Comparison of ENCODE assay signal across 16 cellular contexts in the genomic region with DNA sequence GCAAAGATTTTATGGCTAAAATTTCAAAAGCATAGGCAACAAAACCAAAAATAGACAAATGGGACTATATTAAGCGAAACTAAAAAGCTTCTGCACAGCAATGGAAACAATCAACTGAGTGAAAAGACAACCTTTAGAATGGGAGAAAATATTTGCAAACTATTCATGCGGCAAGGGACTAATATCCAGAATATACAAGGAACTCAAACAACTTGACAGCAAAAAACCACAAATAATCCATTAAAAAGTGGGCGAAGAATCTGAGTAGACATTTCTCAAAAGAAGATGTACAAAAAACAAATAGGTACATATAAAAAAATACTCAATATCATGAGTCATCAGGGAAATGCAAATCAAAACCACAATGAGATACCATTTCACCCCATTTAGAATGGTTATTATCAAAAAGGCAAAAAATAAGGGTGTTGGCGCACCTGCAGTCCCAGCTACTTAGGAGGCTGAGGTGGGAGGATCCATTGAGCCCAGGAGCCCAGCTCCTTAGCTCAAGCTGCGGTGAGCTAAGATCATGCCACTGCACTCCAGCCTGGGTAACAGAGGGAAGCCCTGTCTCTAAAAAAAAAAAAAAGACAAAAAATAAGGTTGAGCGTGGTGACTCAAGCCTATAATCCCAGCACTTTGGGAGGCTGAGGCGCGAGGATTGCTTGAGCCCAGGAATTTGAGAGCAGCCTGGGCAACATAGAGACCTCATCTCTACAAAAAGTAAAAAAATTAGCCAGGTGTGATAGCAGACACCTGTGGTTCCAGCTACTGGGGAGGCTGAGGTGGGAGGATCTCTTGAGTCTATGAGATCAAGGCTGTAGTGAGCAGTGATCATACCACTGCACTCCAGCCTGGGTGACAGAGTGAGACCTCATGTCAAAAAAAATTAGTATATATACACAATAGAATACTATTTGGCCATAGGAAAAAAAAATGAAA. TPM values are rescaled to one million over a fixed set of nuclear protein-coding genes. Genes with fewer than 3 reads are reported as not detected.
A peak's percentile ranks its signal among the peaks of the same experiment; 100 is the strongest.
DNase-seq lines count a peak whose midpoint lies in the region; ATAC-seq, FAIRE-seq and TF ChIP-seq lines count a peak whose summit lies in the region.
"Had no signal": no experiment of that assay in that cellular context is flagged by ENCODE, and none has a peak within 500 bp of the region (broad histone marks: within the 10 kb centered on the region; RNA-seq: fewer than 3 reads in every experiment).

No MANE protein-coding gene starts in this region.

- no TSS peak for BruUV-seq in endothelial cell of umbilical vein (replicated peaks; lab: Mats Ljungman, UMichigan)

- peaks cover 23% of the 10 kb centered on the region for H3K4me1 ChIP-seq in endothelial cell of umbilical vein (ENCODE audit: control insufficient read depth, extremely low read depth, insufficient read depth, low read length)
- H3K4me1 ChIP-seq in small intestine (ENCODE audit: control insufficient read depth in 2 of 2, insufficient read depth in 1 of 2, low read depth in 1 of 2, low read length in 1 of 2): no peaks in the 10 kb centered on the region
- peaks cover 2% of the 10 kb centered on the region for H3K4me1 ChIP-seq in osteoblast (ENCODE audit: insufficient read depth, low read length)
- no peaks in the 10 kb centered on the region for H3K4me1 ChIP-seq in right cardiac atrium (ENCODE audit: control insufficient read depth, insufficient read depth, low read length)
- peaks cover 1 to 2% of the 10 kb centered on the region in 2 donors for H3K4me1 ChIP-seq in neuronal stem cell (ENCODE audit: control insufficient read depth in 2 of 2, insufficient read depth in 1 of 2, low read depth in 1 of 2, low read length in 2 of 2)

- H3K27me3 ChIP-seq in endothelial cell of umbilical vein (ENCODE audit: control insufficient read depth in 2 of 2, insufficient read depth in 2 of 2, low read length in 2 of 2): no peaks in the 10 kb centered on the region
- H3K27me3 ChIP-seq in small intestine (ENCODE audit: control insufficient read depth in 2 of 2, insufficient read depth in 2 of 2, low read length in 2 of 2): no peaks in the 10 kb centered on the region
- H3K27me3 ChIP-seq in osteoblast (ENCODE audit: insufficient read depth, low read length): no peaks in the 10 kb centered on the region
- no peaks in the 10 kb centered on the region for H3K27me3 ChIP-seq in right cardiac atrium (ENCODE audit: control insufficient read depth, insufficient read depth)
- no peaks in the 10 kb centered on the region for H3K27me3 ChIP-seq in neuronal stem cell (ENCODE audit: control insufficient read depth in 3 of 3, insufficient read depth in 3 of 3, low read depth in 1 of 3, low read length in 3 of 3)
- H3K27me3 ChIP-seq: neutrophil had no signal

- no peaks in the 10 kb centered on the region for H4K20me1 ChIP-seq in endothelial cell of umbilical vein (replicated peaks; ENCODE audit: control insufficient read depth, extremely low read depth, insufficient read depth, low read length)
- H4K20me1 ChIP-seq in osteoblast (ENCODE audit: insufficient read depth, low read length): no peaks in the 10 kb centered on the region

- no peak for TF ChIP-seq POLR2A in endothelial cell of umbilical vein (IDR thresholded peaks at IDR 0.05; ENCODE audit: low read depth, low read length)

- H2AK5ac ChIP-seq in neuronal stem cell (ENCODE audit: low read depth, low read length): no peak overlapping the region

- H3K4me1 Mint-ChIP-seq in T-helper 2 cell treated with Interferon-gamma antibody and Interleukin-4, amounts not matched to agents 5 μg/mL and 100 μg/mL, for 36 hours (ENCODE audit: low read depth): peaks cover 44% of the 10 kb centered on the region

- H3K23ac ChIP-seq in neuronal stem cell (ENCODE audit: low read depth, low read length, poor library complexity): no peak overlapping the region

- no peaks in the 10 kb centered on the region for H3K9me3 ChIP-seq in endothelial cell of umbilical vein (replicated peaks; ENCODE audit: control insufficient read depth, insufficient read depth, low read length)
- H3K9me3 ChIP-seq in small intestine (ENCODE audit: control insufficient read depth, low read depth): no peaks in the 10 kb centered on the region
- H3K9me3 ChIP-seq in osteoblast (ENCODE audit: low read depth, low read length): no peaks in the 10 kb centered on the region
- no peaks in the 10 kb centered on the region for H3K9me3 ChIP-seq in right cardiac atrium (ENCODE audit: control insufficient read depth, low read length)
- no peaks in the 10 kb centered on the region for H3K9me3 ChIP-seq in neuronal stem cell (replicated peaks in 1 of 2; ENCODE audit: control insufficient read depth in 2 of 2, insufficient read depth in 1 of 2, low read depth in 1 of 2, low read length in 2 of 2)
- H3K9me3 ChIP-seq: neutrophil had no signal

- H2AFZ ChIP-seq in endothelial cell of umbilical vein (ENCODE audit: low read depth, low read length): no peak overlapping the region
- no peak overlapping the region for H2AFZ ChIP-seq in osteoblast (ENCODE audit: low read length)
- no peak overlapping the region for H2AFZ ChIP-seq in neuronal stem cell (ENCODE audit: low read length)

- no peak overlapping the region for H3K4ac ChIP-seq in neuronal stem cell (ENCODE audit: low read length)

- 84 to 91% (median 87%) methylated on average over 8 of the region's 8 CpGs for WGBS in small intestine, 3 donors
- WGBS in right cardiac atrium: 98% methylated on average over 8 of the region's 8 CpGs
- no CpG with 5 or more reads among the region's 8 CpGs for WGBS in neuronal stem cell (ENCODE audit: extremely low coverage in 2 of 2, insufficient read length in 2 of 2, insufficient replicate concordance in 1 of 2), 2 donors

- H3K14ac ChIP-seq in neuronal stem cell (ENCODE audit: low read length): no peak overlapping the region

- H3K18ac ChIP-seq in neuronal stem cell (ENCODE audit: low read length): no peak overlapping the region

- peaks cover 5% of the 10 kb centered on the region for H3K79me2 ChIP-seq in endothelial cell of umbilical vein (ENCODE audit: control insufficient read depth, insufficient read depth, low read length)
- peaks cover 5% of the 10 kb centered on the region for H3K79me2 ChIP-seq in osteoblast (ENCODE audit: insufficient read depth, low read length)

- dilution Hi-C loops in endothelial cell of umbilical vein (cut with MboI; ENCODE audit: extremely low pct_ligation_motif_present, low sequenced_read_pairs): no loop called here

- H3K4me2 ChIP-seq in endothelial cell of umbilical vein (ENCODE audit: insufficient read depth, low read length) (peak overlapping the region; percentile 56), osteoblast (ENCODE audit: insufficient read depth, low read length) (no peak overlapping the region), neuronal stem cell (ENCODE audit: insufficient read depth, low read length, poor library complexity, severe bottlenecking) (no peak overlapping the region)

- H2BK5ac ChIP-seq in neuronal stem cell (ENCODE audit: low read length): no peak overlapping the region

- no peaks in the 10 kb centered on the region for H3K27me3 Mint-ChIP-seq in T-helper 2 cell treated with Interferon-gamma antibody and Interleukin-4, amounts not matched to agents 5 μg/mL and 100 μg/mL, for 36 hours (ENCODE audit: low read depth)

- no peak overlapping the region for H3K9ac ChIP-seq in endothelial cell of umbilical vein (replicated peaks; ENCODE audit: extremely low read depth, insufficient read depth, low read length)
- no peak overlapping the region for H3K9ac ChIP-seq in neuronal stem cell (ENCODE audit: low read depth, low read length, poor library complexity)

- no peak overlapping the region for H3K27ac ChIP-seq in endothelial cell of umbilical vein (ENCODE audit: insufficient read depth, low read depth, low read length)
- H3K27ac ChIP-seq in small intestine (ENCODE audit: low read depth in 1 of 2, low read length in 1 of 2): peak overlapping the region in 1 of 2 donors; percentile 21
- no peak overlapping the region for H3K27ac ChIP-seq in osteoblast (ENCODE audit: low read depth, low read length)
- no peak overlapping the region for H3K27ac ChIP-seq in right cardiac atrium (ENCODE audit: low read length)
- H3K27ac ChIP-seq in neuronal stem cell (replicated peaks; ENCODE audit: low read length): no peak overlapping the region
- H3K27ac ChIP-seq: coronary artery, neutrophil had no signal

- peak overlapping the region; percentile 33; the same call in 1 of the 2 replicates for H3K4me3 ChIP-seq in GM08714 (ENCODE audit: low read length)
- H3K4me3 ChIP-seq in endothelial cell of umbilical vein (replicated peaks in 1 of 3; ENCODE audit: insufficient read depth in 1 of 3, low read depth in 1 of 3, low read length in 3 of 3): no peak overlapping the region
- no peak overlapping the region for H3K4me3 ChIP-seq in small intestine (ENCODE audit: low read depth in 1 of 2, low read length in 2 of 2)
- H3K4me3 ChIP-seq in osteoblast (ENCODE audit: insufficient read depth, low read length): no peak overlapping the region
- no peak overlapping the region for H3K4me3 ChIP-seq in right cardiac atrium (ENCODE audit: low read length)
- no peak overlapping the region for H3K4me3 ChIP-seq in neuronal stem cell (ENCODE audit: low read length in 2 of 2)
- H3K4me3 ChIP-seq: coronary artery had no signal

- no peak overlapping the region for H4K91ac ChIP-seq in neuronal stem cell (ENCODE audit: low read depth, low read length, poor library complexity)

- DNase-seq in T-helper 2 cell treated with Interferon-gamma antibody and Interleukin-4, amounts not matched to agents 5 μg/mL and 100 μg/mL, for 36 hours (ENCODE audit: low spot score): no peak
- DNase-seq in endothelial cell of umbilical vein (ENCODE audit: low read depth, low spot score): no peak
- DNase-seq in small intestine: no peak
- no peak for DNase-seq in osteoblast (ENCODE audit: insufficient read length, low spot score, missing footprints)
- DNase-seq in right cardiac atrium: no peak
- no peak for DNase-seq in neuronal stem cell (ENCODE audit: low spot score)
- DNase-seq: activated gamma-delta T cell treated with Interleukin-2 at 50 U/mL for 16 hours; DND-41; kidney glomerular epithelial cell; stimulated activated CD4-positive, alpha-beta T cell treated with anti-CD3 and anti-CD28 coated beads, Interleukin-12 subunit alpha, Interleukin-12 subunit beta, amount 100 ng/mL, for 4 hours had no signal

- FAIRE-seq in endothelial cell of umbilical vein (lab: Jason Lieb, UNC): no peak
- FAIRE-seq in small intestine (lab: Jason Lieb, UNC): no peak
- FAIRE-seq: frontal cortex, RCC 7860 had no signal

- H4K8ac ChIP-seq in neuronal stem cell (ENCODE audit: low read depth, low read length): no peak overlapping the region

- no peaks in the 10 kb centered on the region for H3K9me3 Mint-ChIP-seq in T-helper 2 cell treated with Interferon-gamma antibody and Interleukin-4, amounts not matched to agents 5 μg/mL and 100 μg/mL, for 36 hours

- ATAC-seq in GM21447 (IDR thresholded peaks at IDR 0.05; ENCODE audit: unreplicated experiment): peak; percentile 19
- no peak for ATAC-seq in right cardiac atrium

- POLR2A ChIA-PET in endothelial cell of umbilical vein (lab: Charles Lee): interaction anchor here (0.6 to 1.8 kb wide), 2 partner anchors 11 to 138 kb away, joined by 4 to 7 read pairs; no protein-coding TSS in a partner anchor

- peak overlapping the region; percentile 85 for H3K27ac Mint-ChIP-seq in T-helper 2 cell treated with Interferon-gamma antibody and Interleukin-4, amounts not matched to agents 5 μg/mL and 100 μg/mL, for 36 hours

- peak overlapping the region; percentile 77 for H3K4me3 Mint-ChIP-seq in T-helper 2 cell treated with Interferon-gamma antibody and Interleukin-4, amounts not matched to agents 5 μg/mL and 100 μg/mL, for 36 hours

- CTCF ChIA-PET in endothelial cell of umbilical vein (lab: Charles Lee): interaction anchor here (1.1 to 9.8 kb wide), 2 partner anchors 22 to 140 kb away, joined by 3 to 127 read pairs; no protein-coding TSS in a partner anchor

- H3K36me3 Mint-ChIP-seq in T-helper 2 cell treated with Interferon-gamma antibody and Interleukin-4, amounts not matched to agents 5 μg/mL and 100 μg/mL, for 36 hours (ENCODE audit: low read depth): peaks cover 4% of the 10 kb centered on the region

- intact Hi-C loops in endothelial cell of umbilical vein (cut with micrococcal nuclease) (no loop called here), right cardiac atrium (cut with DNase I) (no loop called here)

- no peak for TF ChIP-seq CTCF in endothelial cell of umbilical vein (IDR thresholded peaks at IDR 0.05; ENCODE audit: extremely low read depth in 1 of 2, insufficient read depth in 1 of 2, low read depth in 1 of 2, low read length in 2 of 2)
- no peak for TF ChIP-seq CTCF in osteoblast (IDR thresholded peaks at IDR 0.05; ENCODE audit: extremely low read depth, low read depth, low read length)

- H3K79me1 ChIP-seq in neuronal stem cell (ENCODE audit: low read depth, low read length): peaks cover 3% of the 10 kb centered on the region

- no peaks in the 10 kb centered on the region for H3K36me3 ChIP-seq in endothelial cell of umbilical vein (ENCODE audit: control insufficient read depth in 2 of 2, extremely low read depth in 1 of 2, insufficient read depth in 2 of 2, low read length in 2 of 2)
- no peaks in the 10 kb centered on the region for H3K36me3 ChIP-seq in small intestine (ENCODE audit: control insufficient read depth in 2 of 2, insufficient read depth in 2 of 2, low read length in 2 of 2)
- no peaks in the 10 kb centered on the region for H3K36me3 ChIP-seq in osteoblast (ENCODE audit: insufficient read depth, low read length)
- no peaks in the 10 kb centered on the region for H3K36me3 ChIP-seq in neuronal stem cell (replicated peaks in 1 of 2; ENCODE audit: control insufficient read depth in 2 of 2, insufficient read depth in 2 of 2, low read length in 2 of 2)
- H3K36me3 ChIP-seq: neutrophil had no signal

- H2BK12ac ChIP-seq in neuronal stem cell (ENCODE audit: low read length): no peak overlapping the region

- no peak overlapping the region for H2BK15ac ChIP-seq in neuronal stem cell (ENCODE audit: low read length)

- H2BK120ac ChIP-seq in neuronal stem cell (ENCODE audit: low read depth, low read length): no peak overlapping the region

- no peaks in the 10 kb centered on the region for H3K9me1 ChIP-seq in endothelial cell of umbilical vein (replicated peaks; ENCODE audit: control insufficient read depth, extremely low read depth, insufficient read depth, low read length)

RNA-seq across cellular contexts. Expression of gene CCM2, which starts 4.2 kb away (rescaled TPM):
- 57.4 and 66.1 TPM in 2 replicates for total RNA-seq in endothelial cell of umbilical vein
- 70.4 and 82.1 TPM in 2 replicates for polyA plus RNA-seq in endothelial cell of umbilical vein
- 60.9 and 68.3 TPM in 2 replicates for polyA plus RNA-seq in endothelial cell of umbilical vein (2011; cell fraction: cytosol; rRNA removed)
- 52.5 and 60.0 TPM in 2 replicates for polyA plus RNA-seq in endothelial cell of umbilical vein (2011; cell fraction: nucleus; rRNA removed)
- polyA plus RNA-seq in endothelial cell of umbilical vein (2012): 41.7 and 45.2 TPM in 2 replicates
- polyA minus RNA-seq in endothelial cell of umbilical vein: 40.4 and 49.1 TPM in 2 replicates
- polyA minus RNA-seq in endothelial cell of umbilical vein (2011; cell fraction: cytosol; rRNA and poly(A)+ RNA removed): 13.0 TPM
- 18.2 and 20.2 TPM in 2 replicates for polyA minus RNA-seq in endothelial cell of umbilical vein (2011; cell fraction: nucleus; rRNA and poly(A)+ RNA removed)
- polyA plus RNA-seq in small intestine: 10 to 100 TPM; 23.5 to 32.3 (median 25.9) TPM
- total RNA-seq in osteoblast: 41.8 and 42.3 TPM in 2 replicates
- total RNA-seq in right cardiac atrium: 10 to 100 TPM; 26.4 to 37.0 (median 32.4) TPM
- polyA plus RNA-seq in right cardiac atrium: 32.8 TPM
- polyA plus RNA-seq in neuronal stem cell (2013, experiment 1 of 2): 29.8 TPM
- polyA plus RNA-seq in neuronal stem cell (2013, experiment 2 of 2): 30.1 TPM

RNA-seq across cellular contexts. Expression of gene MYO1G, which starts 17.0 kb away (rescaled TPM):
- 0.11 and 0.12 TPM in 2 replicates for total RNA-seq in endothelial cell of umbilical vein
- polyA plus RNA-seq in endothelial cell of umbilical vein: 0.06 TPM in 1 of 2 replicates, not detected in the other
- polyA plus RNA-seq in endothelial cell of umbilical vein (2011; cell fraction: cytosol; rRNA removed): 0.03 TPM in 1 of 2 replicates, not detected in the other
- 0.11 and 0.15 TPM in 2 replicates for polyA plus RNA-seq in endothelial cell of umbilical vein (2011; cell fraction: nucleus; rRNA removed)
- 0.07 TPM in 1 of 2 replicates, not detected in the other for polyA plus RNA-seq in endothelial cell of umbilical vein (2012)
- polyA minus RNA-seq in endothelial cell of umbilical vein: 0.05 and 0.15 TPM in 2 replicates
- 47.1 TPM for polyA minus RNA-seq in endothelial cell of umbilical vein (2011; cell fraction: cytosol; rRNA and poly(A)+ RNA removed)
- 0.38 and 0.48 TPM in 2 replicates for polyA minus RNA-seq in endothelial cell of umbilical vein (2011; cell fraction: nucleus; rRNA and poly(A)+ RNA removed)
- 1 to 10 TPM; 1.3 to 4.1 (median 2.1) TPM for polyA plus RNA-seq in small intestine
- total RNA-seq in osteoblast: 0.29 and 0.36 TPM in 2 replicates
- 1 to 10 TPM in 3 of 4 donors, under 1 TPM in 1; 0.91 to 3.0 (median 2.2) TPM for total RNA-seq in right cardiac atrium
- 0.70 TPM for polyA plus RNA-seq in right cardiac atrium
- 0.03 TPM for polyA plus RNA-seq in neuronal stem cell (2013, experiment 1 of 2)
- polyA plus RNA-seq in neuronal stem cell (2013, experiment 2 of 2): 0.06 TPM
